Comparison of ENCODE assay signal across 11 cellular contexts in genomic region chr13:23752111-23753001, GRCh38.
A peak's percentile ranks its signal among the peaks of the same experiment; 100 is the strongest.
DNase-seq lines count a peak whose midpoint lies in the region; ATAC-seq and TF ChIP-seq lines count a peak whose summit lies in the region.
"Had no signal": no experiment of that assay in that cellular context is flagged by ENCODE, and none has a peak within 500 bp of the region (broad histone marks: within the 10 kb centered on the region; RNA-seq: fewer than 3 reads in every experiment).

No MANE protein-coding gene starts in this region.

- no peak overlapping the region for H2BK20ac ChIP-seq in H9 (ENCODE audit: low read depth, low read length, poor library complexity, severe bottlenecking)

- H3K18ac ChIP-seq in H9 (ENCODE audit: insufficient read length, low read depth, low read length), result no peak overlapping the region

- no peaks in the 10 kb centered on the region; the same call in 1 of the 2 replicates for H3K27me3 Mint-ChIP-seq in H9 (ENCODE audit: low read depth)

- no peak overlapping the region for H3K27ac ChIP-seq in H9 (ENCODE audit: insufficient read length, low read depth, low read length)
- H3K27ac ChIP-seq: VCaP had no signal

- no peak overlapping the region for H2AK5ac ChIP-seq in H9 (ENCODE audit: insufficient read length, low read length)

- no peaks in the 10 kb centered on the region for H3K9me3 ChIP-seq in BE2C
- H3K9me3 ChIP-seq in H9 (ENCODE audit: control insufficient read depth, low read depth, low read length), result no peaks in the 10 kb centered on the region

- H3K9ac ChIP-seq in H9 (ENCODE audit: extremely low read depth, insufficient read length, low read length), result no peak overlapping the region

- H3K56ac ChIP-seq in H9 (ENCODE audit: insufficient read length, low read depth, low read length), result no peak overlapping the region

- peak; percentile 73 for ATAC-seq in GM19463 (IDR thresholded peaks at IDR 0.05; ENCODE audit: unreplicated experiment)
- ATAC-seq in HG03159 (IDR thresholded peaks at IDR 0.05; ENCODE audit: unreplicated experiment), result peak; percentile 78

- no peaks in the 10 kb centered on the region for H4K20me1 ChIP-seq in H9 (ENCODE audit: control insufficient read depth, insufficient read depth, insufficient read length)

- no peaks in the 10 kb centered on the region for H3K23me2 ChIP-seq in H9 (ENCODE audit: insufficient read length, low read depth, low read length, poor library complexity, severe bottlenecking)

- no peak overlapping the region for H4K8ac ChIP-seq in H9 (replicated peaks; ENCODE audit: insufficient read length, low read depth, low read length)

- H3K4me2 ChIP-seq in H9 (ENCODE audit: insufficient read depth, insufficient read length, low read length), result no peak overlapping the region

- H3K4me3 ChIP-seq in astrocyte of the spinal cord (ENCODE audit: low read depth, low read length) (no peak overlapping the region), BE2C (ENCODE audit: low read depth, low read length) (no peak overlapping the region)

- no peak overlapping the region for H2BK12ac ChIP-seq in H9 (ENCODE audit: insufficient read length, low read depth, low read length)

- H2AFZ ChIP-seq in H9 (ENCODE audit: low read length), result no peak overlapping the region

- H4K91ac ChIP-seq in H9 (ENCODE audit: insufficient read length, low read depth, low read length), result no peak overlapping the region

- H3K79me1 ChIP-seq in H9 (ENCODE audit: insufficient read depth, low read depth, low read length, poor library complexity, severe bottlenecking), result no peaks in the 10 kb centered on the region

- no peak overlapping the region for H4K5ac ChIP-seq in H9 (ENCODE audit: insufficient read length, low read depth, low read length)

- no peaks in the 10 kb centered on the region for H3K79me2 ChIP-seq in H9 (ENCODE audit: insufficient read depth, low read length)

- H3K4me1 ChIP-seq in BE2C, result no peaks in the 10 kb centered on the region
- peaks cover 10% of the 10 kb centered on the region; the same call in 1 of the 2 replicates for H3K4me1 ChIP-seq in H9 (ENCODE audit: insufficient read depth, low read length)

- H3T11ph ChIP-seq in H9 (ENCODE audit: low read length), result no peak overlapping the region

- H3K27ac Mint-ChIP-seq in H9, result no peak overlapping the region; a peak in 1 of 7 replicates

- H2BK120ac ChIP-seq in H9 (ENCODE audit: low read depth, low read length, poor library complexity, severe bottlenecking), result no peak overlapping the region

- H3K4ac ChIP-seq in H9 (ENCODE audit: low read depth, low read length), result no peak overlapping the region

- H3K4me1 Mint-ChIP-seq in H9, result peaks cover 34 to 41% of the 10 kb centered on the region in 2 experiments

- H3K4me3 Mint-ChIP-seq in H9, result no peak overlapping the region

- H3K27me3 ChIP-seq in BE2C (no peaks in the 10 kb centered on the region), H9 (ENCODE audit: insufficient read depth, low read length) (no peaks in the 10 kb centered on the region)

- no peak overlapping the region for H2BK5ac ChIP-seq in H9 (ENCODE audit: insufficient read length, low read length)

- H2BK15ac ChIP-seq in H9 (ENCODE audit: low read depth, low read length), result no peak overlapping the region

- no CpG with 5 or more reads among the region's 1 CpG for WGBS in H9 (ENCODE audit: extremely low coverage, insufficient read length, low lambda C conversion rate)

- H3K14ac ChIP-seq in H9 (ENCODE audit: insufficient read depth, low read length), result no peak overlapping the region

- DNase-seq in GM10266 (ENCODE audit: extremely low spot score) (peak; percentile 27), astrocyte of the spinal cord (ENCODE audit: low read depth, low spot score) (peak; percentile 34), NCI-H510A (lab: John Stamatoyannopoulos, UW) (no peak), BE2C (no peak), NCI-H2081 (lab: John Stamatoyannopoulos, UW) (no peak), H9 (no peak)
- DNase-seq: effector CD8-positive, alpha-beta T cell; midbrain had no signal

- TF ChIP-seq CTCF in GM10266 (IDR thresholded peaks at IDR 0.05; ENCODE audit: control insufficient read depth, insufficient read depth, low read depth, missing control alignments) (no peak), astrocyte of the spinal cord (IDR thresholded peaks at IDR 0.05; ENCODE audit: low read depth, low read length) (no peak), BE2C (IDR thresholded peaks at IDR 0.05; ENCODE audit: low read depth, low read length) (no peak), H9 (conservative IDR thresholded peaks at IDR 0.05) (no peak)

- in situ Hi-C loops in astrocyte of the spinal cord (cut with HindIII; ENCODE audit: low sequenced_read_pairs), result no loop called here

- H3K36me3 ChIP-seq in BE2C, result no peaks in the 10 kb centered on the region

- H3K23ac ChIP-seq in H9 (ENCODE audit: insufficient read length, low read depth, low read length), result no peak overlapping the region

- H3K36me3 Mint-ChIP-seq in H9 (ENCODE audit: insufficient read depth in 1 of 3, low read depth in 3 of 3), result peaks cover 0 to 5% (median under 1%) of the 10 kb centered on the region in 3 experiments; a peak in 5 of 7 replicates

- no peaks in the 10 kb centered on the region for H3K9me3 Mint-ChIP-seq in H9

Comparison
In these comparisons a context has a peak if more than half of its experiments do, and no peak if none do; other contexts are left out.
1. DNase-seq: peak in GM10266 (single experiment) and astrocyte of the spinal cord (single experiment); none in NCI-H510A (single experiment), BE2C (single experiment), NCI-H2081 (0 of 2) and H9 (single experiment).